ENCODE assay signal across 1 cellular context in genomic region chr7:135168489-135169140, GRCh38.
TF ChIP-seq lines count a peak whose summit lies in the region.

No MANE protein-coding gene starts in this region.

TF ChIP-seq in IMR-90, 13 proteins besides CTCF, POLR2A, EP300 and RAD21:
- TF ChIP-seq ELK1 (IDR thresholded peaks at IDR 0.05; ENCODE audit: borderline replicate concordance, low read depth, low read length): no peak
- TF ChIP-seq FOS (IDR thresholded peaks at IDR 0.05; ENCODE audit: low read depth, low read length): no peak
- no peak for TF ChIP-seq NFE2L2 (IDR thresholded peaks at IDR 0.05; ENCODE audit: low read depth, low read length)
- TF ChIP-seq BHLHE40 (IDR thresholded peaks at IDR 0.05; ENCODE audit: low read depth, low read length): no peak
- no peak for TF ChIP-seq CEBPB (IDR thresholded peaks at IDR 0.05; ENCODE audit: low read depth, low read length)
- no peak for TF ChIP-seq MAZ (IDR thresholded peaks at IDR 0.05; ENCODE audit: borderline replicate concordance, low read depth, low read length)
- TF ChIP-seq RCOR1 (IDR thresholded peaks at IDR 0.05; ENCODE audit: insufficient replicate concordance, low read length): no peak
- TF ChIP-seq USF2 (IDR thresholded peaks at IDR 0.05; ENCODE audit: low read depth, low read length): no peak
- no peak for TF ChIP-seq MXI1 (IDR thresholded peaks at IDR 0.05; ENCODE audit: borderline replicate concordance, low read depth, low read length)
- no peak for TF ChIP-seq SMC3 (IDR thresholded peaks at IDR 0.05; ENCODE audit: low read depth, low read length)
- TF ChIP-seq RFX5 (IDR thresholded peaks at IDR 0.05; ENCODE audit: low read depth, low read length): no peak
- no peak for TF ChIP-seq MAFK (IDR thresholded peaks at IDR 0.05; ENCODE audit: low read depth, low read length)
- TF ChIP-seq CHD1 (IDR thresholded peaks at IDR 0.05; ENCODE audit: low read depth, low read length): no peak
